ENCODE assay signal across 33 cellular contexts in the genomic region with DNA sequence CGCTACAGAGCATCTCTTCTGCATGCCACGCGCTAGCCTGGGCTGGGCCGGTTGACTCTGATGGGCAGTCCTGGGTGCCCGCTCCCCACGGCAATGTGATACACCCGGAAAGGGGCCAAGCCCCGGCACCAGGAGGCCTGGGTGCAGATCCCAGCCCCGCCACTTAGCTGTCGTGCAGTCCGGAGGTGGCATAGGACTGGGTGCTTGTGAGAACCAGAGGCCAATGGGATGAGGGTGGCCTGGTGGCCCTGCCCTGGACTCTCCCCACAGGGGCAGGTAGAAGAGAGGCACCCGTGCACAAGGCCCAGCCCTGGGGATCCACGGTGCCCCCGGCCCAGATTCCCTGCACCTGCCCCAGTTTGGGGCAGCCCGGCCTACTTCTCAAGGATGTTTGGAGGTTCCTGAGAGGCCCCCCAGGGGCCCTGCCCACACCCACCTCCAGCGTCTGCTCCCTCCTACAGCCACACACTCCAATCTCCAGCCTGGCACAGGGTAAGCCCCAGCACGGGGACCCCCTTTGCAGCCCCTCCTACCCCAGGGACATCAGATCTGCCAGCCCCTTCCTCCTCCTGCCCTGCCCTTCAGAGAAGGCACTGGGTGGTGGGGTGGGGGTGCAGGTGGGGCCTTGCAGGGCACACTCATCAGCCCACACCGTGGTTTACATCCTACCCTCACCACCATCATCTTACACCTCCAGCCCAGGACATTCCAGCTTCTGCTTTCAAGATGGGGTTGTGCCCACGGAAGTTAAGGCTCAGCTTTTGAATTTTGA.
"Had no signal": no experiment of that assay in that cellular context is flagged by ENCODE, and none has a peak within 500 bp of the region (broad histone marks: within the 10 kb centered on the region; RNA-seq: fewer than 3 reads in every experiment).

No MANE protein-coding gene starts in this region.

- H3K9me3 ChIP-seq: body of pancreas, breast epithelium had no signal

- H3K27me3 Mint-ChIP-seq: activated CD8-positive, alpha-beta T cell treated with anti-CD3 and anti-CD28 coated beads for 36 hours; activated naive CD4-positive, alpha-beta T cell treated with anti-CD3 and anti-CD28 coated beads, Interleukin-2, amount 50 U/mL, for 24 hours; activated naive CD8-positive, alpha-beta T cell treated with anti-CD3 and anti-CD28 coated beads, Interleukin-2, amount 10 ng/mL, durations not matched to agents 7 days and 5 days; activated T-cell treated with anti-CD3 and anti-CD28 coated beads, Interleukin-2, amount 50 U/mL, for 24 hours had no signal

- DNase-seq: activated CD4-positive, alpha-beta T cell treated with anti-CD3 and anti-CD28 coated beads for 1 hour; activated CD4-positive, alpha-beta T cell treated with anti-CD3 and anti-CD28 coated beads for 48 hours; activated CD4-positive, CD25-positive, alpha-beta regulatory T cell; activated CD8-positive, alpha-beta T cell treated with anti-CD3 and anti-CD28 coated beads for 36 hours; activated gamma-delta T cell; activated naive CD4-positive, alpha-beta T cell treated with Interleukin-2 at 50 U/mL for 16 hours; activated naive CD8-positive, alpha-beta T cell treated with anti-CD3 and anti-CD28 coated beads, Interleukin-2, amount 10 ng/mL, durations not matched to agents 7 days and 5 days; activated T-cell treated with anti-CD3 and anti-CD28 coated beads, Interleukin-2, amount 50 U/mL, for 24 hours; amygdala; body of pancreas; Karpas-422; KBM-7; NCI-H1048; NCI-H1105 treated with DMSO at 0.1 percent for 48 hours; NCI-H1436 treated with DMSO at 0.1 percent for 48 hours; NCI-H1694 treated with DMSO at 0.1 percent for 48 hours; NCI-H2029; NCI-H345; NCI-H510A; NCI-H526; NCI-H748 treated with DMSO at 0.1 percent for 48 hours; NK-92 treated with Interleukin-12 subunit alpha and Interleukin-12 subunit beta, amount 100 ng/mL, for 24 hours; PC-3; Right ventricle myocardium superior; SW 1271; T-helper 1 cell; T-helper 2 cell; T-helper 9 cell; WERI-Rb-1 had no signal

- H3K27me3 ChIP-seq: body of pancreas, breast epithelium had no signal

- H3K36me3 ChIP-seq: breast epithelium, WERI-Rb-1 had no signal

- H3K4me3 Mint-ChIP-seq: activated CD8-positive, alpha-beta T cell treated with anti-CD3 and anti-CD28 coated beads for 36 hours; activated naive CD4-positive, alpha-beta T cell treated with anti-CD3 and anti-CD28 coated beads, Interleukin-2, amount 50 U/mL, for 24 hours; activated naive CD8-positive, alpha-beta T cell treated with anti-CD3 and anti-CD28 coated beads, Interleukin-2, amount 10 ng/mL, durations not matched to agents 7 days and 5 days; activated T-cell treated with anti-CD3 and anti-CD28 coated beads, Interleukin-2, amount 50 U/mL, for 24 hours; IgD-negative memory B cell had no signal

- H3K4me1 ChIP-seq: body of pancreas, breast epithelium had no signal

- H3K36me3 Mint-ChIP-seq: activated naive CD4-positive, alpha-beta T cell treated with anti-CD3 and anti-CD28 coated beads, Interleukin-2, amount 50 U/mL, for 24 hours; activated naive CD8-positive, alpha-beta T cell treated with anti-CD3 and anti-CD28 coated beads, Interleukin-2, amount 10 ng/mL, durations not matched to agents 7 days and 5 days had no signal

- H3K27ac ChIP-seq: body of pancreas, breast epithelium, WERI-Rb-1 had no signal

- H3K4me3 ChIP-seq: body of pancreas, breast epithelium had no signal

- H3K4me1 Mint-ChIP-seq: activated naive CD4-positive, alpha-beta T cell treated with anti-CD3 and anti-CD28 coated beads, Interleukin-2, amount 50 U/mL, for 24 hours; activated naive CD8-positive, alpha-beta T cell treated with anti-CD3 and anti-CD28 coated beads, Interleukin-2, amount 10 ng/mL, durations not matched to agents 7 days and 5 days; IgD-negative memory B cell had no signal

- ATAC-seq: activated CD8-positive, alpha-beta T cell treated with anti-CD3 and anti-CD28 coated beads for 36 hours; body of pancreas; PC-3 had no signal

- H3K9me3 Mint-ChIP-seq: activated CD8-positive, alpha-beta T cell treated with anti-CD3 and anti-CD28 coated beads for 36 hours; activated naive CD4-positive, alpha-beta T cell treated with anti-CD3 and anti-CD28 coated beads, Interleukin-2, amount 50 U/mL, for 24 hours; activated naive CD8-positive, alpha-beta T cell treated with anti-CD3 and anti-CD28 coated beads, Interleukin-2, amount 10 ng/mL, durations not matched to agents 7 days and 5 days; activated T-cell treated with anti-CD3 and anti-CD28 coated beads, Interleukin-2, amount 50 U/mL, for 24 hours; activated T-helper 2 cell treated with anti-CD3 and anti-CD28 coated beads, Interferon-gamma antibody, Interleukin-2, Interleukin-4, amounts not matched to agents 10 μg/mL and 5 μg/mL and 100 μg/mL, durations not matched to agents 14 hours and 24 hours and 36 hours; IgD-negative memory B cell had no signal

- H3K27ac Mint-ChIP-seq: activated CD8-positive, alpha-beta T cell treated with anti-CD3 and anti-CD28 coated beads for 36 hours; activated naive CD4-positive, alpha-beta T cell treated with anti-CD3 and anti-CD28 coated beads, Interleukin-2, amount 50 U/mL, for 24 hours; activated naive CD8-positive, alpha-beta T cell treated with anti-CD3 and anti-CD28 coated beads, Interleukin-2, amount 10 ng/mL, durations not matched to agents 7 days and 5 days; activated T-cell treated with anti-CD3 and anti-CD28 coated beads, Interleukin-2, amount 50 U/mL, for 24 hours; activated T-helper 2 cell treated with anti-CD3 and anti-CD28 coated beads, Interferon-gamma antibody, Interleukin-2, Interleukin-4, amounts not matched to agents 10 μg/mL and 5 μg/mL and 100 μg/mL, durations not matched to agents 14 hours and 24 hours and 36 hours had no signal
